ENCODE assay signal across 10 cellular contexts in genomic region chr16:85781685-85782370, GRCh38. TPM values are rescaled to one million over a fixed set of nuclear protein-coding genes. Genes with fewer than 3 reads are reported as not detected.
DNase-seq lines count a peak whose midpoint lies in the region; ATAC-seq and TF ChIP-seq lines count a peak whose summit lies in the region.
"Had no signal": no experiment of that assay in that cellular context is flagged by ENCODE, and none has a peak within 500 bp of the region (broad histone marks: within the 10 kb centered on the region; RNA-seq: fewer than 3 reads in every experiment).

No MANE protein-coding gene starts in this region.

- H3K36me3 ChIP-seq in breast epithelium (peaks cover 6% of the 10 kb centered on the region), left lung (peaks cover 0 to 77% of the 10 kb centered on the region in 2 donors)

- TF ChIP-seq POLR2A in breast epithelium (IDR thresholded peaks at IDR 0.05): no peak

- H3K27me3 ChIP-seq in breast epithelium: no peaks in the 10 kb centered on the region
- no peaks in the 10 kb centered on the region for H3K27me3 ChIP-seq in left lung

- intact Hi-C loops in breast epithelium (cut with DNase I; ENCODE audit: low total_unique reads) (no loop called here), left lung (cut with DNase I) (no loop called here)

- DNase-seq in NCI-H2029 (lab: John Stamatoyannopoulos, UW): peak; percentile 2
- no peak for DNase-seq in NCI-H2029 treated with DMSO at 0.1 percent for 48 hours (lab: John Stamatoyannopoulos, UW)
- DNase-seq in breast epithelium (ENCODE audit: low spot score in 2 of 2): peak; percentile 40 to 82
- DNase-seq in left lung: peak in 1 of 2 donors; percentile 47
- peak; percentile 73 for DNase-seq in superior temporal gyrus (ENCODE audit: extremely low spot score)
- no peak for DNase-seq in CD1c-positive myeloid dendritic cell (ENCODE audit: extremely low spot score)
- no peak for DNase-seq in NOMO-1 treated with dmso at 0.1 percent for 144 hours (lab: John Stamatoyannopoulos, UW; ENCODE audit: unreplicated experiment)
- no peak for DNase-seq in OCI-M1 (lab: John Stamatoyannopoulos, UW)
- DNase-seq: 8988T had no signal

- H3K4me3 ChIP-seq in breast epithelium (no peak overlapping the region), left lung (no peak overlapping the region)
- H3K4me3 ChIP-seq: thoracic aorta had no signal

- H3K4me1 ChIP-seq in breast epithelium: peaks cover 0 to 13% of the 10 kb centered on the region in 2 donors
- peaks cover 3 to 23% of the 10 kb centered on the region in 2 donors for H3K4me1 ChIP-seq in left lung

- no peak for TF ChIP-seq CTCF in breast epithelium (IDR thresholded peaks at IDR 0.05)
- TF ChIP-seq CTCF in left lung (IDR thresholded peaks at IDR 0.05): no peak

- peak overlapping the region in 1 of 2 donors; percentile 20 for H3K27ac ChIP-seq in breast epithelium
- peak overlapping the region in 1 of 2 donors; percentile 55 for H3K27ac ChIP-seq in left lung
- H3K27ac ChIP-seq: thoracic aorta had no signal

- peak; percentile 79 for ATAC-seq in left lung

- H3K9me3 ChIP-seq in breast epithelium: no peaks in the 10 kb centered on the region
- no peaks in the 10 kb centered on the region for H3K9me3 ChIP-seq in left lung
- H3K9me3 ChIP-seq: thoracic aorta had no signal

RNA-seq across cellular contexts. Expression of gene EMC8, which starts 17.5 kb away (rescaled TPM):
- total RNA-seq in breast epithelium (10 to 100 TPM; 18.1 to 30.8 (median 30.7) TPM), left lung (10 to 100 TPM; 19.4 to 29.1 TPM)

RNA-seq across cellular contexts. Expression of gene COX4I1, which starts 17.7 kb away (rescaled TPM):
- total RNA-seq in breast epithelium: 100 to 1,000 TPM; 355 to 425 (median 400) TPM
- total RNA-seq in left lung: 100 to 1,000 TPM; 368 to 418 TPM

RNA-seq across cellular contexts. Expression of gene C16orf74, which starts 30.9 kb away (rescaled TPM):
- total RNA-seq in breast epithelium (1 to 10 TPM in 2 of 3 donors, under 1 TPM in 1; 0.80 to 7.2 (median 6.7) TPM), left lung (1 to 10 TPM; 1.3 to 1.9 TPM)

Comparison
In these comparisons a context has a peak if more than half of its experiments do, and no peak if none do; other contexts are left out.
1. DNase-seq: peak in NCI-H2029 (single experiment), breast epithelium (2 of 2) and superior temporal gyrus (single experiment); none in NCI-H2029 treated with DMSO at 0.1 percent for 48 hours (single experiment), CD1c-positive myeloid dendritic cell (single experiment), NOMO-1 treated with dmso at 0.1 percent for 144 hours (single experiment) and OCI-M1 (single experiment).